16 cellular contexts compared by ENCODE assay signal in genomic region chr6:151993364-151993763, GRCh38.
DNase-seq lines count a peak whose midpoint lies in the region; ATAC-seq, FAIRE-seq and TF ChIP-seq lines count a peak whose summit lies in the region.
"Had no signal": no experiment of that assay in that cellular context is flagged by ENCODE, and none has a peak within 500 bp of the region (broad histone marks: within the 10 kb centered on the region; RNA-seq: fewer than 3 reads in every experiment).

No MANE protein-coding gene starts in this region.

- H3K9me3 ChIP-seq in psoas muscle (no peaks in the 10 kb centered on the region), tibial artery (peaks cover 0 to 6% (median 0%) of the 10 kb centered on the region in 3 donors)
- peaks cover 5% of the 10 kb centered on the region for H3K9me3 ChIP-seq in CD4-positive, alpha-beta T cell (ENCODE audit: control insufficient read depth, low read length)
- H3K9me3 ChIP-seq: A549, BE2C, Caco-2 had no signal

- no peaks in the 10 kb centered on the region for H3K36me3 ChIP-seq in bronchial epithelial cell (ENCODE audit: control insufficient read depth, insufficient read depth, low read length)
- no peaks in the 10 kb centered on the region for H3K36me3 ChIP-seq in psoas muscle (ENCODE audit: insufficient read depth in 1 of 2, low read depth in 1 of 2)
- H3K36me3 ChIP-seq in tibial artery = peaks cover 0 to 4% (median 0%) of the 10 kb centered on the region in 3 donors
- H3K36me3 ChIP-seq: BE2C had no signal

- H3K9me3 Mint-ChIP-seq in CD4-positive, alpha-beta T cell = no peaks in the 10 kb centered on the region
- H3K9me3 Mint-ChIP-seq: HFFc6 had no signal

- H3K4me3 ChIP-seq in bronchial epithelial cell (ENCODE audit: low read depth, low read length) (no peak overlapping the region), fibroblast of the aortic adventitia (ENCODE audit: low read depth, low read length) (no peak overlapping the region), psoas muscle (no peak overlapping the region), tibial artery (no peak overlapping the region)
- H3K4me3 ChIP-seq: A549 had no signal

- H3K4me3 Mint-ChIP-seq in CD4-positive, alpha-beta T cell = no peak overlapping the region
- H3K4me3 Mint-ChIP-seq: CD8-positive, alpha-beta T cell; HFFc6 had no signal

- 41 to 53% (median 44%) methylated on average over 3 of the region's 3 CpGs for WGBS in psoas muscle, 3 donors

- FAIRE-seq in bronchial epithelial cell (lab: Jason Lieb, UNC) = peak; percentile 52
- FAIRE-seq: A549, HepG2, HTR-8/SVneo had no signal

- H3K27ac ChIP-seq in psoas muscle (peak overlapping the region; percentile 43), tibial artery (no peak overlapping the region)
- no peak overlapping the region for H3K27ac ChIP-seq in CD4-positive, alpha-beta T cell (ENCODE audit: low read depth, low read length)
- H3K27ac ChIP-seq: A549, C4-2B had no signal

- CTCF ChIA-PET in CD4-positive, alpha-beta T cell (lab: Charles Lee) = no interaction called here

- H3K4me1 ChIP-seq in psoas muscle (peaks cover 14% of the 10 kb centered on the region), tibial artery (peaks cover 0 to 14% (median 7%) of the 10 kb centered on the region in 4 donors)
- H3K4me1 ChIP-seq: A549, BE2C, Caco-2 had no signal

- H3K27me3 ChIP-seq in bronchial epithelial cell (ENCODE audit: control insufficient read depth, insufficient read depth, low read length) (no peaks in the 10 kb centered on the region), psoas muscle (ENCODE audit: insufficient read depth in 3 of 3, low read length in 2 of 3) (no peaks in the 10 kb centered on the region), tibial artery (no peaks in the 10 kb centered on the region)
- no peaks in the 10 kb centered on the region for H3K27me3 ChIP-seq in CD4-positive, alpha-beta T cell (ENCODE audit: control insufficient read depth, insufficient read depth, low read length)

- H3K27me3 Mint-ChIP-seq in CD4-positive, alpha-beta T cell = no peaks in the 10 kb centered on the region

- POLR2A ChIA-PET in CD4-positive, alpha-beta T cell (lab: Charles Lee) = interaction anchor here (0.6 kb wide), 1 partner anchor 66 kb away, joined by 3 read pairs; no protein-coding TSS in a partner anchor

- DNase-seq in bronchial epithelial cell (ENCODE audit: low read depth) (no peak), fibroblast of the aortic adventitia (ENCODE audit: low read depth) (peak; percentile 14), psoas muscle (peak in 1 of 2 donors; percentile 58), tibial artery (peak; percentile 29 to 78), activated gamma-delta T cell (lab: John Stamatoyannopoulos, UW) (no peak)
- no peak for DNase-seq in CD4-positive, alpha-beta T cell
- DNase-seq: BE2C; Caco-2; CD8-positive, alpha-beta T cell; HCEC 1CT; HFFc6 had no signal

- H3K4me1 Mint-ChIP-seq in CD4-positive, alpha-beta T cell (ENCODE audit: low read depth) = no peaks in the 10 kb centered on the region

- H3K27ac Mint-ChIP-seq in CD4-positive, alpha-beta T cell = no peak overlapping the region
- H3K27ac Mint-ChIP-seq: CD8-positive, alpha-beta T cell; HFFc6 had no signal

- ATAC-seq in psoas muscle = peak; percentile 59 to 96 (median 82)
- ATAC-seq in GM21381 (IDR thresholded peaks at IDR 0.05; ENCODE audit: unreplicated experiment) = no peak
- ATAC-seq in CD4-positive, alpha-beta T cell (ENCODE audit: poor library complexity) = no peak
- ATAC-seq: A549; CD8-positive, alpha-beta T cell; HepG2 had no signal

- intact Hi-C loops in psoas muscle (cut with DNase I) (no loop called here), tibial artery (cut with DNase I; ENCODE audit: low total_unique reads) (no loop called here)
- intact Hi-C loops in CD4-positive, alpha-beta T cell (cut with DNase I, micrococcal nuclease) = loop anchor here in 1 of 2 experiments (2.0 kb wide), 1 partner anchor 15 kb away; no protein-coding TSS in a partner anchor

- TF ChIP-seq CTCF in bronchial epithelial cell (IDR thresholded peaks at IDR 0.05; ENCODE audit: insufficient read depth, low read length, severe bottlenecking) (no peak), fibroblast of the aortic adventitia (IDR thresholded peaks at IDR 0.05; ENCODE audit: insufficient read depth, low read length) (no peak), psoas muscle (IDR thresholded peaks at IDR 0.05) (no peak), tibial artery (IDR thresholded peaks at IDR 0.05) (no peak)
- no peak for TF ChIP-seq CTCF in CD4-positive, alpha-beta T cell (IDR thresholded peaks at IDR 0.05)

- H3K36me3 Mint-ChIP-seq in CD4-positive, alpha-beta T cell (ENCODE audit: low read depth) = no peaks in the 10 kb centered on the region
- H3K36me3 Mint-ChIP-seq: CD8-positive, alpha-beta T cell had no signal

Comparison
In these comparisons a context has a peak if more than half of its experiments do, and no peak if none do; other contexts are left out.
1. DNase-seq: peak in fibroblast of the aortic adventitia (single experiment) and tibial artery (2 of 2); none in bronchial epithelial cell (single experiment), activated gamma-delta T cell (single experiment) and CD4-positive, alpha-beta T cell (0 of 10).
2. ATAC-seq: peak in psoas muscle (4 of 4); none in GM21381 (single experiment) and CD4-positive, alpha-beta T cell (single experiment).